ENCODE assay signal across 8 cellular contexts in the genomic region with DNA sequence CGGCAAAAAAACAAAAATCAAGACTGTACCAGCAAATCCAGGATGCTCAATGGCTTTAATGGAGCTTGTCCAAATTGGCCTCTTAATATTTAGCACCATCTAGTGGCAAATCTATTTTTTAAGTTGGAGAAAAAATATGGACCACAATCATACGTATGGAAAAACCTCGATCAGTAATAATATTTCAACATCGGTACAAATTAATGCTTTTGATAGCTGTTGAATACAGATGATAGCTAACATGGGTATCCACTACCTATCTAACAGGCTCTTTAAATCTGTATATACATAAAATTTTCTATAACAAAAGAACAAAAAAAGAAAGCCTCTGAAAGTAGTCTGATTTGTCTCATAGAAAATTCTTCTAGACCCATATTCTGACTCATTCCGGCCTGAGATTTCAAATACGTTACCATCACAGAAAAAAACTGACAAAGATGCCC. TPM values are rescaled to one million over a fixed set of nuclear protein-coding genes. Genes with fewer than 3 reads are reported as not detected.
DNase-seq lines count a peak whose midpoint lies in the region; ATAC-seq, FAIRE-seq and TF ChIP-seq lines count a peak whose summit lies in the region.

No MANE protein-coding gene starts in this region.

- WGBS in mammary epithelial cell (ENCODE audit: low coverage, missing lambda C conversion rate) = 2% methylated on average over 6 of the region's 6 CpGs

- peaks cover 66% of the 10 kb centered on the region for H3K79me2 ChIP-seq in mammary epithelial cell (ENCODE audit: insufficient read depth, low read length)

- intact Hi-C loops in mammary epithelial cell (cut with micrococcal nuclease) = loop anchor here (1.0 to 5.0 kb wide), 5 partner anchors 52 to 238 kb away; no protein-coding TSS in a partner anchor
- intact Hi-C loops in left lung (cut with DNase I) = no loop called here

- H4K20me1 ChIP-seq in mammary epithelial cell (ENCODE audit: insufficient read depth, low read length) = no peaks in the 10 kb centered on the region

- H3K27me3 Mint-ChIP-seq in type B pancreatic cell = no peaks in the 10 kb centered on the region

- H3K4me1 Mint-ChIP-seq in type B pancreatic cell (ENCODE audit: unreplicated experiment) = no peaks in the 10 kb centered on the region

- no peak for FAIRE-seq in D721Med (lab: Jason Lieb, UNC)

- no peak overlapping the region for H3K9ac ChIP-seq in mammary epithelial cell (ENCODE audit: insufficient read depth, low read length)

- CTCF ChIA-PET in mammary epithelial cell (lab: Charles Lee; ENCODE audit: low non-redundant PET) = interaction anchor here (0.5 to 2.0 kb wide), 7 partner anchors 54 to 565 kb away, joined by 3 to 33 read pairs (median 4); a partner anchor contains a TSS

- H3K9me3 ChIP-seq in mammary epithelial cell (replicated peaks; ENCODE audit: insufficient read depth, low read length) (no peaks in the 10 kb centered on the region), left lung (no peaks in the 10 kb centered on the region)

- in situ Hi-C loops in mammary epithelial cell (cut with MboI; ENCODE audit: low sequenced_read_pairs in 2 of 2) = loop anchor here (10.0 to 25.0 kb wide), 2 partner anchors 113 to 115 kb away; a partner anchor contains a TSS

- H3K9me3 Mint-ChIP-seq in type B pancreatic cell = peaks cover 12% of the 10 kb centered on the region

- H3K4me3 ChIP-seq in HFF-Myc (replicated peaks; ENCODE audit: low read depth, low read length) (no peak overlapping the region), mammary epithelial cell (replicated peaks in 1 of 3; ENCODE audit: insufficient read depth in 1 of 3, low read depth in 2 of 3, low read length in 3 of 3) (no peak overlapping the region), left lung (no peak overlapping the region)

- dilution Hi-C loops in mammary epithelial cell (cut with HindIII; ENCODE audit: low sequenced_read_pairs) = no loop called here

- H3K27ac ChIP-seq in mammary epithelial cell (ENCODE audit: insufficient read depth, low read depth, low read length) (no peak overlapping the region), left lung (no peak overlapping the region)

- H3K27me3 ChIP-seq in mammary epithelial cell (ENCODE audit: insufficient read depth, low read length) (no peaks in the 10 kb centered on the region), left lung (no peaks in the 10 kb centered on the region)

- BruUV-seq in mammary epithelial cell (replicated peaks; lab: Mats Ljungman, UMichigan) = no TSS peak

- H3K4me3 Mint-ChIP-seq in type B pancreatic cell = no peak overlapping the region

- H3K36me3 ChIP-seq in mammary epithelial cell (ENCODE audit: insufficient read depth, low read length) (no peaks in the 10 kb centered on the region), left lung (peaks cover 0 to 2% of the 10 kb centered on the region in 2 donors)

- H3K4me1 ChIP-seq in mammary epithelial cell (ENCODE audit: insufficient read depth, low read length) = peaks cover 2% of the 10 kb centered on the region
- peaks cover 0 to 15% of the 10 kb centered on the region in 2 donors for H3K4me1 ChIP-seq in left lung

- TF ChIP-seq CTCF in D721Med (IDR thresholded peaks at IDR 0.05; ENCODE audit: insufficient read depth, missing control alignments) (peak; percentile 65), HFF-Myc (IDR thresholded peaks at IDR 0.05; ENCODE audit: low read depth, low read length, missing control alignments) (peak; percentile 49), mammary epithelial cell (conservative IDR thresholded peaks at IDR 0.05 in 1 of 2, IDR thresholded peaks at IDR 0.05 in 1 of 2; ENCODE audit: extremely low read depth in 1 of 2, insufficient read depth in 1 of 2, low read depth in 1 of 2, low read length in 2 of 2) (peak; percentile 50 to 60), left lung (IDR thresholded peaks at IDR 0.05) (peak; percentile 50 to 52), type B pancreatic cell (conservative IDR thresholded peaks at IDR 0.05) (peak; percentile 76)

- no peak overlapping the region for H2AFZ ChIP-seq in mammary epithelial cell (ENCODE audit: low read depth, low read length)

- DNase-seq in D721Med (ENCODE audit: insufficient read length, low spot score) (no peak), HFF-Myc (ENCODE audit: extremely low read depth, low read depth) (peak; percentile 51), NCI-H526 (lab: John Stamatoyannopoulos, UW) (peak; percentile 28 to 68), mammary epithelial cell (peak; percentile 46), left lung (no peak), type B pancreatic cell (ENCODE audit: extremely low spot score, unreplicated experiment) (no peak), nucleus accumbens (lab: John Stamatoyannopoulos, UW) (no peak)
- no peak for DNase-seq in stimulated activated naive CD4-positive, alpha-beta T cell treated with Interleukin-2 at 50 U/mL for 16 hours (lab: John Stamatoyannopoulos, UW)

- H3K36me3 Mint-ChIP-seq in type B pancreatic cell = peaks cover 17% of the 10 kb centered on the region

- H3K27ac Mint-ChIP-seq in type B pancreatic cell = no peak overlapping the region

- H3K4me2 ChIP-seq in mammary epithelial cell (ENCODE audit: insufficient read depth, low read depth, low read length) = peak overlapping the region; percentile 49

- peak; percentile 89 for ATAC-seq in left lung

RNA-seq across cellular contexts. Expression of a gene that starts 29.2 kb away (rescaled TPM):
- total RNA-seq in mammary epithelial cell = 10 to 100 TPM; 34.8 to 51.6 TPM
- polyA plus RNA-seq in mammary epithelial cell = 25.9 TPM
- 16.5 TPM for polyA minus RNA-seq in mammary epithelial cell
- 10 to 100 TPM; 41.5 to 43.8 TPM for total RNA-seq in left lung
- 49.8 and 75.3 TPM in 2 replicates for total RNA-seq in type B pancreatic cell (ENCODE audit: low replicate concordance)

RNA-seq across cellular contexts. Expression of a gene that starts 58.4 kb away (rescaled TPM):
- total RNA-seq in mammary epithelial cell (10 to 100 TPM; 24.7 to 37.3 TPM), left lung (10 to 100 TPM; 78.1 to 83.8 TPM), type B pancreatic cell (ENCODE audit: low replicate concordance) (8.6 and 19.3 TPM in 2 replicates)
- polyA plus RNA-seq in mammary epithelial cell = 44.4 TPM
- polyA minus RNA-seq in mammary epithelial cell = 83.4 TPM

Comparison
In these comparisons a context has a peak if more than half of its experiments do, and no peak if none do; other contexts are left out.
1. DNase-seq: peak in HFF-Myc (single experiment), NCI-H526 (2 of 2) and mammary epithelial cell (single experiment); none in D721Med (single experiment), left lung (0 of 2), type B pancreatic cell (single experiment), stimulated activated naive CD4-positive, alpha-beta T cell treated with Interleukin-2 at 50 U/mL for 16 hours (single experiment) and nucleus accumbens (0 of 56).
2. Peak in every context shown above with its lines, with median percentiles within 50 percentile points of each other: CTCF ChIP-seq.